In genomic region chr4:118836763-118837507, GRCh38 we compare ENCODE assay signal across 8 cellular contexts. TPM values are rescaled to one million over a fixed set of nuclear protein-coding genes. Genes with fewer than 3 reads are reported as not detected.
A peak's percentile ranks its signal among the peaks of the same experiment; 100 is the strongest.
DNase-seq lines count a peak whose midpoint lies in the region; ATAC-seq, FAIRE-seq and TF ChIP-seq lines count a peak whose summit lies in the region.

No MANE protein-coding gene starts in this region.

- peaks cover 7% of the 10 kb centered on the region for H3K4me1 ChIP-seq in Caco-2
- H3K4me1 ChIP-seq in OCI-LY7 (ENCODE audit: insufficient read depth, low read length, poor library complexity, severe bottlenecking): peaks cover 39% of the 10 kb centered on the region
- H3K4me1 ChIP-seq in endothelial cell of umbilical vein (ENCODE audit: control insufficient read depth, extremely low read depth, insufficient read depth, low read length): peaks cover 28% of the 10 kb centered on the region

- H3K4me3 Mint-ChIP-seq in Caco-2 (ENCODE audit: unreplicated experiment) (peak overlapping the region; percentile 97), osteocyte (ENCODE audit: unreplicated experiment) (peak overlapping the region; percentile 99)

- FAIRE-seq in endothelial cell of umbilical vein (lab: Jason Lieb, UNC): no peak

- peaks cover 1% of the 10 kb centered on the region; the same call in 1 of the 2 replicates for H3K36me3 ChIP-seq in Caco-2 (ENCODE audit: control insufficient read depth, insufficient read depth, low read length)
- peaks cover 15% of the 10 kb centered on the region for H3K36me3 ChIP-seq in OCI-LY7 (ENCODE audit: insufficient read depth, low read length)
- H3K36me3 ChIP-seq in endothelial cell of umbilical vein (ENCODE audit: control insufficient read depth in 2 of 2, extremely low read depth in 1 of 2, insufficient read depth in 2 of 2, low read length in 2 of 2): peaks cover 5 to 14% of the 10 kb centered on the region in 2 experiments

- ATAC-seq in left lobe of liver (no peak), HG03457 (IDR thresholded peaks at IDR 0.05; ENCODE audit: unreplicated experiment) (no peak), GM21447 (IDR thresholded peaks at IDR 0.05; ENCODE audit: unreplicated experiment) (no peak)

- TF ChIP-seq POLR2A in endothelial cell of umbilical vein (IDR thresholded peaks at IDR 0.05; ENCODE audit: low read depth, low read length): no peak

- H3K27ac Mint-ChIP-seq in Caco-2 (ENCODE audit: unreplicated experiment) (peak overlapping the region; percentile 98), osteocyte (ENCODE audit: unreplicated experiment) (peak overlapping the region; percentile 92)

- peak overlapping the region; percentile 97 for H3K9ac ChIP-seq in endothelial cell of umbilical vein (replicated peaks; ENCODE audit: extremely low read depth, insufficient read depth, low read length)

- H3K27me3 ChIP-seq in Caco-2 (replicated peaks; ENCODE audit: control insufficient read depth, insufficient read depth, low read length) (no peaks in the 10 kb centered on the region), endothelial cell of umbilical vein (ENCODE audit: control insufficient read depth in 2 of 2, insufficient read depth in 2 of 2, low read length in 2 of 2) (no peaks in the 10 kb centered on the region)

- no peaks in the 10 kb centered on the region for H3K9me2 ChIP-seq in OCI-LY7 (ENCODE audit: insufficient read depth, low read length)

- H2AFZ ChIP-seq in OCI-LY7 (ENCODE audit: low read length) (peak overlapping the region; percentile 100), endothelial cell of umbilical vein (ENCODE audit: low read depth, low read length) (peak overlapping the region; percentile 81)

- TF ChIP-seq CTCF in Caco-2 (IDR thresholded peaks at IDR 0.05; ENCODE audit: insufficient read depth in 1 of 2, low read depth in 1 of 2, low read length in 1 of 2, severe bottlenecking in 1 of 2, unreplicated experiment in 1 of 2) (no peak), OCI-LY7 (conservative IDR thresholded peaks at IDR 0.05; ENCODE audit: low read length) (no peak), endothelial cell of umbilical vein (IDR thresholded peaks at IDR 0.05; ENCODE audit: extremely low read depth in 1 of 2, insufficient read depth in 1 of 2, low read depth in 1 of 2, low read length in 2 of 2) (no peak), osteocyte (IDR thresholded peaks at IDR 0.05) (no peak)

- CTCF ChIA-PET in Caco-2 (lab: Charles Lee): no interaction called here
- CTCF ChIA-PET in OCI-LY7 (lab: Charles Lee; ENCODE audit: unreplicated experiment): interaction anchor here (0.7 to 1.0 kb wide), 2 partner anchors 9 to 52 kb away, joined by 3 read pairs; no protein-coding TSS in a partner anchor
- CTCF ChIA-PET in endothelial cell of umbilical vein (lab: Charles Lee): interaction anchor here (0.7 to 3.4 kb wide), 7 partner anchors 9 to 152 kb away, joined by 3 to 19 read pairs (median 4); partner anchors contain the start of genes METTL14 and SYNPO2

- H3K79me2 ChIP-seq in OCI-LY7 (ENCODE audit: insufficient read depth, low read depth, low read length): peaks cover 22% of the 10 kb centered on the region; the same call in 1 of the 2 replicates
- H3K79me2 ChIP-seq in endothelial cell of umbilical vein (ENCODE audit: control insufficient read depth, insufficient read depth, low read length): peaks cover 38% of the 10 kb centered on the region

- H3K4me3 ChIP-seq in Caco-2 (ENCODE audit: low read depth, low read length): peak overlapping the region; percentile 96
- peak overlapping the region; percentile 97 for H3K4me3 ChIP-seq in OCI-LY7 (ENCODE audit: low read depth, low read length, poor library complexity, severe bottlenecking)
- peak overlapping the region; percentile 75 to 95 (median 95) for H3K4me3 ChIP-seq in endothelial cell of umbilical vein (replicated peaks in 1 of 3; ENCODE audit: insufficient read depth in 1 of 3, low read depth in 1 of 3, low read length in 3 of 3)

- H3K9me1 ChIP-seq in endothelial cell of umbilical vein (replicated peaks; ENCODE audit: control insufficient read depth, extremely low read depth, insufficient read depth, low read length): no peaks in the 10 kb centered on the region

- dilution Hi-C loops in endothelial cell of umbilical vein (cut with MboI; ENCODE audit: extremely low pct_ligation_motif_present, low sequenced_read_pairs): no loop called here

- POLR2A ChIA-PET in Caco-2 (lab: Charles Lee): interaction anchor here (0.7 kb wide), 1 partner anchor 52 kb away, joined by 3 read pairs; the partner anchor contains the start of gene SYNPO2
- POLR2A ChIA-PET in OCI-LY7 (lab: Charles Lee): interaction anchor here (0.6 to 5.6 kb wide), 13 partner anchors 11 to 122 kb away, joined by 3 to 59 read pairs (median 3); no protein-coding TSS in a partner anchor
- POLR2A ChIA-PET in endothelial cell of umbilical vein (lab: Charles Lee): no interaction called here

- H3K27me3 Mint-ChIP-seq in Caco-2 (ENCODE audit: insufficient read depth, unreplicated experiment) (no peaks in the 10 kb centered on the region), osteocyte (ENCODE audit: unreplicated experiment) (no peaks in the 10 kb centered on the region)

- BruUV-seq in Caco-2 (replicated peaks; lab: Mats Ljungman, UMichigan) (TSS peak; percentile 62), OCI-LY7 (replicated peaks; lab: Mats Ljungman, UMichigan) (TSS peak; percentile 65), endothelial cell of umbilical vein (replicated peaks; lab: Mats Ljungman, UMichigan) (no TSS peak)

- DNase-seq in Caco-2: no peak
- DNase-seq in OCI-LY7 (ENCODE audit: low spot score): peak; percentile 13
- no peak for DNase-seq in endothelial cell of umbilical vein (ENCODE audit: low read depth, low spot score)
- no peak for DNase-seq in osteocyte (ENCODE audit: extremely low spot score, unreplicated experiment)
- DNase-seq in left lobe of liver (ENCODE audit: low spot score): no peak
- DNase-seq in NCI-H446 treated with DMSO at 0.1 percent for 48 hours (lab: John Stamatoyannopoulos, UW): no peak

- no peaks in the 10 kb centered on the region for H3K4me1 Mint-ChIP-seq in Caco-2 (ENCODE audit: low read depth, unreplicated experiment)
- H3K4me1 Mint-ChIP-seq in osteocyte (ENCODE audit: unreplicated experiment): peaks cover 33% of the 10 kb centered on the region

- intact Hi-C loops in Caco-2 (cut with micrococcal nuclease; ENCODE audit: unreplicated experiment) (no loop called here), OCI-LY7 (cut with micrococcal nuclease; ENCODE audit: unreplicated experiment) (loop anchor here (1.0 to 5.0 kb wide), 2 partner anchors 77 to 375 kb away; partner anchors contain the start of gene USP53), endothelial cell of umbilical vein (cut with micrococcal nuclease) (loop anchor here (1.0 to 10.0 kb wide), 7 partner anchors 28 to 688 kb away; partner anchors contain the start of gene USP53)

- H3K9me3 Mint-ChIP-seq in Caco-2 (ENCODE audit: unreplicated experiment): no peaks in the 10 kb centered on the region
- H3K9me3 Mint-ChIP-seq in osteocyte (ENCODE audit: unreplicated experiment): no peaks in the 10 kb centered on the region

- H3K27ac ChIP-seq in OCI-LY7 (ENCODE audit: low read depth, low read length, poor library complexity, severe bottlenecking): peak overlapping the region; percentile 67
- peak overlapping the region; percentile 91 for H3K27ac ChIP-seq in endothelial cell of umbilical vein (ENCODE audit: insufficient read depth, low read depth, low read length)

- peak overlapping the region; percentile 93 for H3K4me2 ChIP-seq in OCI-LY7 (ENCODE audit: low read length)
- peak overlapping the region; percentile 95 for H3K4me2 ChIP-seq in endothelial cell of umbilical vein (ENCODE audit: insufficient read depth, low read length)

- H4K20me1 ChIP-seq in OCI-LY7 (ENCODE audit: insufficient read depth, low read length) (no peaks in the 10 kb centered on the region), endothelial cell of umbilical vein (replicated peaks; ENCODE audit: control insufficient read depth, extremely low read depth, insufficient read depth, low read length) (no peaks in the 10 kb centered on the region)

- H3K9me3 ChIP-seq in Caco-2 (no peaks in the 10 kb centered on the region), OCI-LY7 (ENCODE audit: low read length) (no peaks in the 10 kb centered on the region), endothelial cell of umbilical vein (replicated peaks; ENCODE audit: control insufficient read depth, insufficient read depth, low read length) (no peaks in the 10 kb centered on the region)

- H3K36me3 Mint-ChIP-seq in Caco-2 (ENCODE audit: insufficient read depth, unreplicated experiment) (peaks cover 22% of the 10 kb centered on the region), osteocyte (ENCODE audit: unreplicated experiment) (peaks cover 9% of the 10 kb centered on the region)

RNA-seq across cellular contexts. Expression of gene SEC24D, which starts 1.0 kb away (rescaled TPM):
- total RNA-seq in Caco-2 (2022) (32.0 and 33.0 TPM in 2 replicates), OCI-LY7 (2022) (54.0 and 56.1 TPM in 2 replicates), endothelial cell of umbilical vein (127 and 133 TPM in 2 replicates), osteocyte (118 and 138 TPM in 2 replicates), left lobe of liver (59.1 TPM)
- total RNA-seq in OCI-LY7 (2014; rRNA removed; shearing (Covaris generic)): 10.7 and 15.1 TPM in 2 replicates
- 81.5 and 88.8 TPM in 2 replicates for polyA plus RNA-seq in endothelial cell of umbilical vein
- 52.0 and 61.7 TPM in 2 replicates for polyA plus RNA-seq in endothelial cell of umbilical vein (2011; cell fraction: cytosol; rRNA removed)
- polyA plus RNA-seq in endothelial cell of umbilical vein (2011; cell fraction: nucleus; rRNA removed): 132 and 151 TPM in 2 replicates
- polyA plus RNA-seq in endothelial cell of umbilical vein (2012): 73.7 and 81.8 TPM in 2 replicates
- 114 and 132 TPM in 2 replicates for polyA minus RNA-seq in endothelial cell of umbilical vein
- 4.4 TPM for polyA minus RNA-seq in endothelial cell of umbilical vein (2011; cell fraction: cytosol; rRNA and poly(A)+ RNA removed)
- 296 and 303 TPM in 2 replicates for polyA minus RNA-seq in endothelial cell of umbilical vein (2011; cell fraction: nucleus; rRNA and poly(A)+ RNA removed)

RNA-seq across cellular contexts. Expression of gene SYNPO2, which starts 51.7 kb away (rescaled TPM):
- total RNA-seq in Caco-2 (2022) (0.09 and 0.16 TPM in 2 replicates), OCI-LY7 (2022) (0.11 and 0.15 TPM in 2 replicates), endothelial cell of umbilical vein (0.07 and 0.13 TPM in 2 replicates), osteocyte (3.2 and 4.1 TPM in 2 replicates), left lobe of liver (3.6 TPM)
- 0.19 and 0.31 TPM in 2 replicates for total RNA-seq in OCI-LY7 (2014; rRNA removed; shearing (Covaris generic))
- 0.03 and 0.06 TPM in 2 replicates for polyA plus RNA-seq in endothelial cell of umbilical vein
- polyA plus RNA-seq in endothelial cell of umbilical vein (2011; cell fraction: cytosol; rRNA removed): 0.04 and 0.08 TPM in 2 replicates
- polyA plus RNA-seq in endothelial cell of umbilical vein (2011; cell fraction: nucleus; rRNA removed): 0.08 and 0.12 TPM in 2 replicates
- 0.05 and 0.07 TPM in 2 replicates for polyA plus RNA-seq in endothelial cell of umbilical vein (2012)
- 0.10 and 0.19 TPM in 2 replicates for polyA minus RNA-seq in endothelial cell of umbilical vein
- 0.10 TPM for polyA minus RNA-seq in endothelial cell of umbilical vein (2011; cell fraction: cytosol; rRNA and poly(A)+ RNA removed)
- 0.19 and 0.34 TPM in 2 replicates for polyA minus RNA-seq in endothelial cell of umbilical vein (2011; cell fraction: nucleus; rRNA and poly(A)+ RNA removed)
